ENCODE assay signal across 2 cellular contexts in the genomic region with DNA sequence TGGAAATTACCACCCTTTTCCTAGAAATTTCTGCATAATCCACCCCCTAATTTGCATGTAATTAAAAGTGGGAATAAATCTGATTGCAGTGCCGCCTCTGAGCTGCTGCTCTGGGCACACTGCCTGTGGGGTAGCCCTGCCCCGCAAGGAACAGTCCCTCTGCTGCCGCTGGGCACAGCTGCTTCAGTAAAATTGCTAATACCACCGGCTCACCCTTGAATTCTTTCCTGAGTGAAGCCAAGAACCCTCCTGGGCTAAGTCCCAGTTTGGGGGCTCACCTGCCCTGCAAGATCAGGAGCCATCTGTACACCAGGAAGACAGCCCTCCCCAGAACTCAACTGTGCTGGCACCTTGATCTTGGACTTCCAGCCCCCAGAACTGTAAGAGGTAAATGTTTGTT.
TF ChIP-seq lines count a peak whose summit lies in the region.

No MANE protein-coding gene starts in this region.

TF ChIP-seq in A549, 52 proteins besides CTCF, POLR2A, EP300 and RAD21:
- TF ChIP-seq FOXS1 (CRISPR knock-in tag; IDR thresholded peaks at IDR 0.05) (no peak), HEYL (CRISPR knock-in tag; IDR thresholded peaks at IDR 0.05) (no peak), TFCP2L1 (CRISPR knock-in tag; IDR thresholded peaks at IDR 0.05) (no peak), ZSCAN20 (CRISPR knock-in tag; IDR thresholded peaks at IDR 0.05) (no peak), CHD2 (IDR thresholded peaks at IDR 0.05; ENCODE audit: low read length, partially characterized antibody) (no peak), PHF8 (IDR thresholded peaks at IDR 0.05; ENCODE audit: borderline replicate concordance, low read depth) (no peak), JUNB (IDR thresholded peaks at IDR 0.05) (no peak), HOXA7 (CRISPR knock-in tag; IDR thresholded peaks at IDR 0.05) (no peak), CBX2 (IDR thresholded peaks at IDR 0.05; ENCODE audit: borderline replicate concordance, low read depth) (no peak)
- TF ChIP-seq, protein P1, sequence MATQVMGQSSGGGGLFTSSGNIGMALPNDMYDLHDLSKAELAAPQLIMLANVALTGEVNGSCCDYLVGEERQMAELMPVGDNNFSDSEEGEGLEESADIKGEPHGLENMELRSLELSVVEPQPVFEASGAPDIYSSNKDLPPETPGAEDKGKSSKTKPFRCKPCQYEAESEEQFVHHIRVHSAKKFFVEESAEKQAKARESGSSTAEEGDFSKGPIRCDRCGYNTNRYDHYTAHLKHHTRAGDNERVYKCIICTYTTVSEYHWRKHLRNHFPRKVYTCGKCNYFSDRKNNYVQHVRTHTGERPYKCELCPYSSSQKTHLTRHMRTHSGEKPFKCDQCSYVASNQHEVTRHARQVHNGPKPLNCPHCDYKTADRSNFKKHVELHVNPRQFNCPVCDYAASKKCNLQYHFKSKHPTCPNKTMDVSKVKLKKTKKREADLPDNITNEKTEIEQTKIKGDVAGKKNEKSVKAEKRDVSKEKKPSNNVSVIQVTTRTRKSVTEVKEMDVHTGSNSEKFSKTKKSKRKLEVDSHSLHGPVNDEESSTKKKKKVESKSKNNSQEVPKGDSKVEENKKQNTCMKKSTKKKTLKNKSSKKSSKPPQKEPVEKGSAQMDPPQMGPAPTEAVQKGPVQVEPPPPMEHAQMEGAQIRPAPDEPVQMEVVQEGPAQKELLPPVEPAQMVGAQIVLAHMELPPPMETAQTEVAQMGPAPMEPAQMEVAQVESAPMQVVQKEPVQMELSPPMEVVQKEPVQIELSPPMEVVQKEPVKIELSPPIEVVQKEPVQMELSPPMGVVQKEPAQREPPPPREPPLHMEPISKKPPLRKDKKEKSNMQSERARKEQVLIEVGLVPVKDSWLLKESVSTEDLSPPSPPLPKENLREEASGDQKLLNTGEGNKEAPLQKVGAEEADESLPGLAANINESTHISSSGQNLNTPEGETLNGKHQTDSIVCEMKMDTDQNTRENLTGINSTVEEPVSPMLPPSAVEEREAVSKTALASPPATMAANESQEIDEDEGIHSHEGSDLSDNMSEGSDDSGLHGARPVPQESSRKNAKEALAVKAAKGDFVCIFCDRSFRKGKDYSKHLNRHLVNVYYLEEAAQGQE (IDR thresholded peaks at IDR 0.05), result no peak
- TF ChIP-seq, protein P2, sequence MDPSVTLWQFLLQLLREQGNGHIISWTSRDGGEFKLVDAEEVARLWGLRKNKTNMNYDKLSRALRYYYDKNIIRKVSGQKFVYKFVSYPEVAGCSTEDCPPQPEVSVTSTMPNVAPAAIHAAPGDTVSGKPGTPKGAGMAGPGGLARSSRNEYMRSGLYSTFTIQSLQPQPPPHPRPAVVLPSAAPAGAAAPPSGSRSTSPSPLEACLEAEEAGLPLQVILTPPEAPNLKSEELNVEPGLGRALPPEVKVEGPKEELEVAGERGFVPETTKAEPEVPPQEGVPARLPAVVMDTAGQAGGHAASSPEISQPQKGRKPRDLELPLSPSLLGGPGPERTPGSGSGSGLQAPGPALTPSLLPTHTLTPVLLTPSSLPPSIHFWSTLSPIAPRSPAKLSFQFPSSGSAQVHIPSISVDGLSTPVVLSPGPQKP (IDR thresholded peaks at IDR 0.05; ENCODE audit: low read depth, low read length), result no peak
- TF ChIP-seq, protein P3, sequence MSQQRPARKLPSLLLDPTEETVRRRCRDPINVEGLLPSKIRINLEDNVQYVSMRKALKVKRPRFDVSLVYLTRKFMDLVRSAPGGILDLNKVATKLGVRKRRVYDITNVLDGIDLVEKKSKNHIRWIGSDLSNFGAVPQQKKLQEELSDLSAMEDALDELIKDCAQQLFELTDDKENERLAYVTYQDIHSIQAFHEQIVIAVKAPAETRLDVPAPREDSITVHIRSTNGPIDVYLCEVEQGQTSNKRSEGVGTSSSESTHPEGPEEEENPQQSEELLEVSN (IDR thresholded peaks at IDR 0.05; ENCODE audit: borderline replicate concordance, low read depth), result no peak
- TF ChIP-seq, protein P4, sequence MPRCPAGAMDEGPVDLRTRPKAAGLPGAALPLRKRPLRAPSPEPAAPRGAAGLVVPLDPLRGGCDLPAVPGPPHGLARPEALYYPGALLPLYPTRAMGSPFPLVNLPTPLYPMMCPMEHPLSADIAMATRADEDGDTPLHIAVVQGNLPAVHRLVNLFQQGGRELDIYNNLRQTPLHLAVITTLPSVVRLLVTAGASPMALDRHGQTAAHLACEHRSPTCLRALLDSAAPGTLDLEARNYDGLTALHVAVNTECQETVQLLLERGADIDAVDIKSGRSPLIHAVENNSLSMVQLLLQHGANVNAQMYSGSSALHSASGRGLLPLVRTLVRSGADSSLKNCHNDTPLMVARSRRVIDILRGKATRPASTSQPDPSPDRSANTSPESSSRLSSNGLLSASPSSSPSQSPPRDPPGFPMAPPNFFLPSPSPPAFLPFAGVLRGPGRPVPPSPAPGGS (IDR thresholded peaks at IDR 0.05), result no peak

TF ChIP-seq in HEK293T, 16 proteins besides CTCF, POLR2A, EP300 and RAD21:
- TF ChIP-seq FOXM1 (IDR thresholded peaks at IDR 0.05; ENCODE audit: borderline replicate concordance), result no peak
- TF ChIP-seq FOXK2 (IDR thresholded peaks at IDR 0.05), result no peak
- no peak for TF ChIP-seq SUZ12 (IDR thresholded peaks at IDR 0.05)
- no peak for TF ChIP-seq LEF1 (IDR thresholded peaks at IDR 0.05; ENCODE audit: borderline replicate concordance)
- TF ChIP-seq L3MBTL2 (conservative IDR thresholded peaks at IDR 0.05), result no peak
- TF ChIP-seq ELF4 (IDR thresholded peaks at IDR 0.05), result no peak
- TF ChIP-seq SP1 (IDR thresholded peaks at IDR 0.05), result no peak
- no peak for TF ChIP-seq NFRKB (IDR thresholded peaks at IDR 0.05)
- no peak for TF ChIP-seq ZNF384 (IDR thresholded peaks at IDR 0.05)
- TF ChIP-seq HDGF (IDR thresholded peaks at IDR 0.05; ENCODE audit: borderline replicate concordance), result no peak
- no peak for TF ChIP-seq BHLHE40 (IDR thresholded peaks at IDR 0.05; ENCODE audit: borderline replicate concordance)
- no peak for TF ChIP-seq ARNT (IDR thresholded peaks at IDR 0.05)
- no peak for TF ChIP-seq FOXA1 (IDR thresholded peaks at IDR 0.05)
- TF ChIP-seq CTBP1 (IDR thresholded peaks at IDR 0.05; ENCODE audit: borderline replicate concordance), result no peak
- TF ChIP-seq TARDBP (IDR thresholded peaks at IDR 0.05), result no peak
- TF ChIP-seq, protein P5, sequence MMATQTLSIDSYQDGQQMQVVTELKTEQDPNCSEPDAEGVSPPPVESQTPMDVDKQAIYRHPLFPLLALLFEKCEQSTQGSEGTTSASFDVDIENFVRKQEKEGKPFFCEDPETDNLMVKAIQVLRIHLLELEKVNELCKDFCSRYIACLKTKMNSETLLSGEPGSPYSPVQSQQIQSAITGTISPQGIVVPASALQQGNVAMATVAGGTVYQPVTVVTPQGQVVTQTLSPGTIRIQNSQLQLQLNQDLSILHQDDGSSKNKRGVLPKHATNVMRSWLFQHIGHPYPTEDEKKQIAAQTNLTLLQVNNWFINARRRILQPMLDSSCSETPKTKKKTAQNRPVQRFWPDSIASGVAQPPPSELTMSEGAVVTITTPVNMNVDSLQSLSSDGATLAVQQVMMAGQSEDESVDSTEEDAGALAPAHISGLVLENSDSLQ (IDR thresholded peaks at IDR 0.05), result no peak
